Comparison of ENCODE assay signal across 8 cellular contexts in the genomic region with DNA sequence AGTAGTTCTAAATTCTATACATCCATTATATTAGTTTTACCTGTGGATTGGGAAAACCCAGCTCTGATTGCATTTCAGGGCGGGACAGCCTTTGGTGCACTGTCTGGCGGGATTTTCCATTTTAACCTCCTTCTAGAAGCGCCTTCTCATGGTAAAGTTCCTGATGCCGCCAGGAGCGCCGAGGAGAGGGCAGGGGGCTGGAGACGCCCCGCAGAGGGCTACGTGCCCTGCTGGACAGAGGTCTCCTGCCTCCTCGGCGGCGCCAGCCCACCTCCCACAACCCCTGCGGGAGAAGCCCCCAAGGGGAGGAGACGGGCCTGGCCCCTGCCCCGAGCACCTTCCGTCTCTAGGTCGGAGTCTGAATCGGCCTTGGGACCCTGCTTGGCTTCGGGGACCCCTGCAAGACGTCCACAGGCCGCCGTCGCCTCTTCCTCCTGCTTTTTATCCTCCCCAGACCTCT. TPM values are rescaled to one million over a fixed set of nuclear protein-coding genes. Genes with fewer than 3 reads are reported as not detected.
DNase-seq lines count a peak whose midpoint lies in the region; ATAC-seq, FAIRE-seq and TF ChIP-seq lines count a peak whose summit lies in the region.

No MANE protein-coding gene starts in this region.

- peak overlapping the region; percentile 27 for H3K27ac ChIP-seq in CD4-positive, alpha-beta T cell (ENCODE audit: low read depth, low read length)

- H3K4me1 Mint-ChIP-seq in CD4-positive, alpha-beta T cell (ENCODE audit: low read depth), result peaks cover 30% of the 10 kb centered on the region
- H3K4me1 Mint-ChIP-seq in naive thymus-derived CD8-positive, alpha-beta T cell, result peaks cover 13 to 35% (median 33%) of the 10 kb centered on the region in 4 donors

- no peak for FAIRE-seq in bronchial epithelial cell (lab: Jason Lieb, UNC)

- CTCF ChIA-PET in CD4-positive, alpha-beta T cell (lab: Charles Lee), result no interaction called here

- no peaks in the 10 kb centered on the region for H3K9me3 ChIP-seq in CD4-positive, alpha-beta T cell (ENCODE audit: control insufficient read depth, low read length)

- no peaks in the 10 kb centered on the region for H3K27me3 Mint-ChIP-seq in CD4-positive, alpha-beta T cell
- no peaks in the 10 kb centered on the region for H3K27me3 Mint-ChIP-seq in naive thymus-derived CD8-positive, alpha-beta T cell

- intact Hi-C loops in CD4-positive, alpha-beta T cell (cut with DNase I, micrococcal nuclease), result loop anchor here in 1 of 2 experiments (1.0 kb wide), 1 partner anchor 11 kb away; a partner anchor contains a TSS

- H3K27ac Mint-ChIP-seq in CD4-positive, alpha-beta T cell, result peak overlapping the region; percentile 81
- peak overlapping the region; percentile 31 to 98 (median 96) for H3K27ac Mint-ChIP-seq in naive thymus-derived CD8-positive, alpha-beta T cell

- POLR2A ChIA-PET in CD4-positive, alpha-beta T cell (lab: Charles Lee), result interaction anchor here (1.2 to 3.2 kb wide), 2 partner anchors 12 to 96 kb away, joined by 3 to 22 read pairs; a partner anchor contains a TSS
- POLR2A ChIA-PET in naive thymus-derived CD8-positive, alpha-beta T cell (lab: Charles Lee), result interaction anchor here (1.6 to 6.3 kb wide), 2 partner anchors 10 to 32 kb away, joined by 6 to 41 read pairs; a partner anchor contains a TSS

- H3K4me3 ChIP-seq in bronchial epithelial cell (ENCODE audit: low read depth, low read length), result peak overlapping the region; percentile 46

- ATAC-seq in CD4-positive, alpha-beta T cell (ENCODE audit: poor library complexity), result no peak
- ATAC-seq in HG03097 (IDR thresholded peaks at IDR 0.05; ENCODE audit: low FRiP score, unreplicated experiment) (peak; percentile 12), HG02970 (IDR thresholded peaks at IDR 0.05; ENCODE audit: low FRiP score, unreplicated experiment) (no peak)
- no peak for ATAC-seq in naive thymus-derived CD8-positive, alpha-beta T cell

- H3K36me3 ChIP-seq in bronchial epithelial cell (ENCODE audit: control insufficient read depth, insufficient read depth, low read length), result no peaks in the 10 kb centered on the region

- peak overlapping the region; percentile 86 for H3K4me3 Mint-ChIP-seq in CD4-positive, alpha-beta T cell
- H3K4me3 Mint-ChIP-seq in naive thymus-derived CD8-positive, alpha-beta T cell, result peak overlapping the region; percentile 78 to 89 (median 87)

- no peak for DNase-seq in CD4-positive, alpha-beta T cell
- no peak for DNase-seq in bronchial epithelial cell (ENCODE audit: low read depth)
- DNase-seq in naive thymus-derived CD8-positive, alpha-beta T cell, result no peak
- DNase-seq in GDM1 (lab: John Stamatoyannopoulos, UW), result no peak
- no peak for DNase-seq in stimulated activated CD4-positive, alpha-beta T cell treated with anti-CD3 and anti-CD28 coated beads, Interleukin-4, amount 100 ng/mL, for 24 hours
- DNase-seq in HuH-7 (ENCODE audit: low spot score), result no peak

- TF ChIP-seq CTCF in CD4-positive, alpha-beta T cell (IDR thresholded peaks at IDR 0.05), result no peak
- TF ChIP-seq CTCF in bronchial epithelial cell (IDR thresholded peaks at IDR 0.05; ENCODE audit: insufficient read depth, low read length, severe bottlenecking), result no peak

- no peaks in the 10 kb centered on the region for H3K27me3 ChIP-seq in CD4-positive, alpha-beta T cell (ENCODE audit: control insufficient read depth, insufficient read depth, low read length)
- no peaks in the 10 kb centered on the region for H3K27me3 ChIP-seq in bronchial epithelial cell (ENCODE audit: control insufficient read depth, insufficient read depth, low read length)

- no peaks in the 10 kb centered on the region for H3K36me3 Mint-ChIP-seq in CD4-positive, alpha-beta T cell (ENCODE audit: low read depth)
- H3K36me3 Mint-ChIP-seq in naive thymus-derived CD8-positive, alpha-beta T cell, result no peaks in the 10 kb centered on the region

- H3K9me3 Mint-ChIP-seq in CD4-positive, alpha-beta T cell, result no peaks in the 10 kb centered on the region
- no peaks in the 10 kb centered on the region for H3K9me3 Mint-ChIP-seq in naive thymus-derived CD8-positive, alpha-beta T cell

RNA-seq across cellular contexts. Expression of a gene that starts 1.2 kb away (rescaled TPM):
- under 1 TPM; 0.14 to 0.69 TPM for total RNA-seq in CD4-positive, alpha-beta T cell
- 0.13 and 0.26 TPM in 2 replicates for total RNA-seq in bronchial epithelial cell
- 1 to 10 TPM; 2.7 to 4.5 TPM for total RNA-seq in naive thymus-derived CD8-positive, alpha-beta T cell
- 1 to 10 TPM in 1 of 3 donors, under 1 TPM in 2; 0.25 to 1.1 (median 0.74) TPM for polyA plus RNA-seq in naive thymus-derived CD8-positive, alpha-beta T cell

RNA-seq across cellular contexts. Expression of a gene that starts 11.9 kb away (rescaled TPM):
- 10 to 100 TPM; 82.7 to 84.0 TPM for total RNA-seq in CD4-positive, alpha-beta T cell
- total RNA-seq in bronchial epithelial cell, result 23.2 and 29.0 TPM in 2 replicates
- total RNA-seq in naive thymus-derived CD8-positive, alpha-beta T cell, result 10 to 100 TPM; 68.5 to 70.5 TPM
- polyA plus RNA-seq in naive thymus-derived CD8-positive, alpha-beta T cell, result 10 to 100 TPM; 31.7 to 55.5 (median 41.1) TPM

RNA-seq across cellular contexts. Expression of a gene that starts 18.6 kb away (rescaled TPM):
- total RNA-seq in CD4-positive, alpha-beta T cell, result not detected
- total RNA-seq in bronchial epithelial cell, result under 0.01 and 0.77 TPM in 2 replicates
- total RNA-seq in naive thymus-derived CD8-positive, alpha-beta T cell, result 1 to 10 TPM in 1 of 2 experiments, under 1 TPM in 1; 0.69 to 1.3 TPM
- polyA plus RNA-seq in naive thymus-derived CD8-positive, alpha-beta T cell, result 1 to 10 TPM in 2 of 3 donors, under 1 TPM in 1; 0.99 to 1.4 (median 1.2) TPM

RNA-seq across cellular contexts. Expression of a gene that starts 31.7 kb away (rescaled TPM):
- 10 to 100 TPM; 48.4 to 51.3 TPM for total RNA-seq in CD4-positive, alpha-beta T cell
- total RNA-seq in bronchial epithelial cell, result 14.7 and 23.2 TPM in 2 replicates
- 100 to 1,000 TPM in 1 of 2 experiments, 10 to 100 TPM in 1; 92.9 to 103 TPM for total RNA-seq in naive thymus-derived CD8-positive, alpha-beta T cell
- 10 to 100 TPM in 2 of 3 donors, 1 to 10 TPM in 1; 8.6 to 14.5 (median 12.3) TPM for polyA plus RNA-seq in naive thymus-derived CD8-positive, alpha-beta T cell

RNA-seq across cellular contexts. Expression of a gene that starts 32.0 kb away (rescaled TPM):
- total RNA-seq in CD4-positive, alpha-beta T cell, result not detected
- total RNA-seq in bronchial epithelial cell, result not detected in 2 replicates
- under 1 TPM in 1 of 2 experiments, not detected in 1; 0.11 TPM for total RNA-seq in naive thymus-derived CD8-positive, alpha-beta T cell
- polyA plus RNA-seq in naive thymus-derived CD8-positive, alpha-beta T cell, result not detected
